12 cellular contexts compared by ENCODE assay signal in the genomic region with DNA sequence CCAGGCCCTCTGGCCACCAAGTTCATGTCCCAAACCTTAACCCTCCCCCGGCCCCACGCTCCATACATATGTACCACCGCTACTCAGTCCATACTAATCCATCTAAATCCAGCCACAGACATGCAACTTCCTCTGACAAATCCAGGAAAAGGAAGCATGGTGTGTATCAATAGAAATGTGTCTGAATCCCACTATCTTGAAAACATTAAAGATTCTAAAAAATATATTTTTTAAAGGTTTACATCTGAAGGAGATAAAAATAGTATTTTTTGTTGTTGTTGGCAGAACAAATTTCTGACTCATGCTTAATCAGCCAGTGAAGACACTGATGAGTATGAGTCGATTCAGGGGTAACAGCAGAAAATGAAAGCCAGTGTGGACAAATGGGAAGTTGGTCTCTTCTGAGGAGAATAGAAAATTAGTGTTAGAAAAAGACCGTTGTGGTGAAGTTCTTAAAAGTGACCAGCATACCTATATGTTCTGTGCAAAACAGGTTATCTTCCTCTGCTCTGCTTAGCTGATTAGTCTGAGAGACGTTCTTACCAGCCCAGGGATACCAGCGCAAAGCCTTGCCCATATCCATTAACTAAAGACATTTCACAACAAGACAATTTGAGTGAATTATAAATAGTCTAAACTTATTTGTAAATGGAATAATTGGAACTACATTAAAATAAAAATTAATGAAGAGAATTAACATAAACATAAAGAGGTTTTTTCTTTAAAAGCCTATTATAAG.
A peak's percentile ranks its signal among the peaks of the same experiment; 100 is the strongest.
DNase-seq lines count a peak whose midpoint lies in the region; ATAC-seq and TF ChIP-seq lines count a peak whose summit lies in the region.
"Had no signal": no experiment of that assay in that cellular context is flagged by ENCODE, and none has a peak within 500 bp of the region (broad histone marks: within the 10 kb centered on the region; RNA-seq: fewer than 3 reads in every experiment).

No MANE protein-coding gene starts in this region.

- H3K27ac ChIP-seq in mammary epithelial cell (ENCODE audit: insufficient read depth, low read depth, low read length) (no peak overlapping the region), lung (ENCODE audit: low read depth in 1 of 2, low read length in 1 of 2) (no peak overlapping the region)

- H3K4me1 ChIP-seq in mammary epithelial cell (ENCODE audit: insufficient read depth, low read length) (peaks cover 7% of the 10 kb centered on the region), lung (ENCODE audit: control insufficient read depth in 2 of 2, insufficient read depth in 2 of 2, low read length in 2 of 2) (peaks cover 0 to 1% of the 10 kb centered on the region in 2 donors)

- BruUV-seq in mammary epithelial cell (replicated peaks; lab: Mats Ljungman, UMichigan), result no TSS peak

- H2AFZ ChIP-seq in mammary epithelial cell (ENCODE audit: low read depth, low read length), result no peak overlapping the region

- peaks cover 6% of the 10 kb centered on the region for H3K27me3 ChIP-seq in mammary epithelial cell (ENCODE audit: insufficient read depth, low read length)
- no peaks in the 10 kb centered on the region for H3K27me3 ChIP-seq in lung (ENCODE audit: control insufficient read depth, insufficient read depth)

- H3K4me3 ChIP-seq in mammary epithelial cell (replicated peaks in 1 of 3; ENCODE audit: insufficient read depth in 1 of 3, low read depth in 2 of 3, low read length in 3 of 3) (no peak overlapping the region), lung (no peak overlapping the region)
- H3K4me3 ChIP-seq: mucosa of descending colon had no signal

- H3K36me3 ChIP-seq in mammary epithelial cell (ENCODE audit: insufficient read depth, low read length) (no peaks in the 10 kb centered on the region), lung (ENCODE audit: control insufficient read depth in 2 of 2, insufficient read depth in 2 of 2, low read length in 2 of 2) (no peaks in the 10 kb centered on the region)

- CTCF ChIA-PET in mammary epithelial cell (lab: Charles Lee; ENCODE audit: low non-redundant PET), result no interaction called here

- no peak overlapping the region for H3K9ac ChIP-seq in mammary epithelial cell (ENCODE audit: insufficient read depth, low read length)

- TF ChIP-seq CTCF in mammary epithelial cell (conservative IDR thresholded peaks at IDR 0.05 in 1 of 2, IDR thresholded peaks at IDR 0.05 in 1 of 2; ENCODE audit: extremely low read depth in 1 of 2, insufficient read depth in 1 of 2, low read depth in 1 of 2, low read length in 2 of 2), result no peak
- TF ChIP-seq CTCF in lung (IDR thresholded peaks at IDR 0.05; ENCODE audit: control extremely low read depth, extremely low read depth), result no peak

- ATAC-seq in lung (ENCODE audit: insufficient read depth, low FRiP score) (peak; percentile 34), GM19035 (IDR thresholded peaks at IDR 0.05; ENCODE audit: unreplicated experiment) (no peak), GM19455 (IDR thresholded peaks at IDR 0.05; ENCODE audit: unreplicated experiment) (no peak), HG03342 (IDR thresholded peaks at IDR 0.05; ENCODE audit: unreplicated experiment) (no peak)
- ATAC-seq: mucosa of descending colon had no signal

- in situ Hi-C loops in Caki2 (cut with HindIII; ENCODE audit: low pct_unique_long_range_greater_than_20kb, low sequenced_read_pairs) (no loop called here), mammary epithelial cell (cut with MboI; ENCODE audit: low sequenced_read_pairs in 2 of 2) (no loop called here)

- no peaks in the 10 kb centered on the region for H4K20me1 ChIP-seq in mammary epithelial cell (ENCODE audit: insufficient read depth, low read length)

- H3K4me2 ChIP-seq in mammary epithelial cell (ENCODE audit: insufficient read depth, low read depth, low read length), result peak overlapping the region; percentile 62

- WGBS in mammary epithelial cell (ENCODE audit: low coverage, missing lambda C conversion rate), result 66% methylated on average over 5 of the region's 7 CpGs
- 69 to 75% methylated on average over 7 of the region's 7 CpGs for WGBS in lung, 2 donors

- intact Hi-C loops in mammary epithelial cell (cut with micrococcal nuclease), result no loop called here

- DNase-seq in Caki2 (ENCODE audit: low read depth), result peak; percentile 14
- DNase-seq in NCI-H226, result peak; percentile 40
- peak; percentile 62 for DNase-seq in mammary epithelial cell
- no peak for DNase-seq in lung (ENCODE audit: low spot score)
- no peak for DNase-seq in central memory CD4-positive, alpha-beta T cell
- DNase-seq: activated CD4-positive, alpha-beta T cell treated with anti-CD3 and anti-CD28 coated beads, Interleukin-2, amount 50 U/mL, for 4 hours; activated naive CD8-positive, alpha-beta T cell treated with anti-CD3 and anti-CD28 coated beads, Interleukin-2, amount 10 ng/mL, durations not matched to agents 7 days and 5 days; mucosa of descending colon; NCI-H1105 had no signal

- no peaks in the 10 kb centered on the region for H3K9me3 ChIP-seq in mammary epithelial cell (replicated peaks; ENCODE audit: insufficient read depth, low read length)
- no peaks in the 10 kb centered on the region for H3K9me3 ChIP-seq in lung (ENCODE audit: control insufficient read depth in 2 of 2, insufficient read depth in 1 of 2, low read length in 1 of 2)

- dilution Hi-C loops in mammary epithelial cell (cut with HindIII; ENCODE audit: low sequenced_read_pairs), result no loop called here

- no peaks in the 10 kb centered on the region for H3K79me2 ChIP-seq in mammary epithelial cell (ENCODE audit: insufficient read depth, low read length)

Comparison
In these comparisons a context has a peak if more than half of its experiments do, and no peak if none do; other contexts are left out.
1. DNase-seq: peak in Caki2 (single experiment), NCI-H226 (single experiment) and mammary epithelial cell (single experiment); none in lung (single experiment) and central memory CD4-positive, alpha-beta T cell (single experiment).